Comparison of ENCODE assay signal across 10 cellular contexts in the genomic region with DNA sequence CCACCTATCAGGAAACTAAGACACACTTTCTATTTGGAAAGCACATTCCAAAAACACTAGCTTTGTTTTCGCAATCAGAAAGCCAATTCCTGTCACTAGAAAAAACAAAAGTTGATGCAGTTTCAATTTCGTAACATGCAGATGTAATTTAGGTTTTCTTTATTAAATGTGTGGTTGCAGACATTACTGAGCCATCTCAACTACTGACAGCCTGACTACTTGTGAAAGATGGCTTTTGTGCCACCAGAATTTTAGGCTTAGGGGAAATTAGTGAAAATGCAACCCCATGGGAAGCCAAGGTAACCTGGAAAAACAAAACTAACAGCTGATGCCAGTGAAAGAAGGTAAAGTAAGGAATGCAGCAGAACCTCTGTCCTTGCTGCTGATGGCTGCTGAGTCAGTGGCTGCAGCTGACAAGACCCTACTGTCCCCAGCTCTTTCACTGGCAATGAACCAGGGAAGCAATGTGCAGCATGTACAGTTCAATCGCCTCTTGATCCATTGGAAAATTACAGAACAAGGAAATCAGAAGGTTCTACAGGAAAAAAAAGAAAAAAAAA. TPM values are rescaled to one million over a fixed set of nuclear protein-coding genes. Genes with fewer than 3 reads are reported as not detected.
A peak's percentile ranks its signal among the peaks of the same experiment; 100 is the strongest.
DNase-seq lines count a peak whose midpoint lies in the region; ATAC-seq and TF ChIP-seq lines count a peak whose summit lies in the region.
"Had no signal": no experiment of that assay in that cellular context is flagged by ENCODE, and none has a peak within 500 bp of the region (broad histone marks: within the 10 kb centered on the region; RNA-seq: fewer than 3 reads in every experiment).

No MANE protein-coding gene starts in this region.

- H3K4me3 ChIP-seq in psoas muscle: no peak overlapping the region
- H3K4me3 ChIP-seq: gastroesophageal sphincter had no signal

- WGBS in psoas muscle, 3 donors: 63 to 68% (median 66%) methylated on average over 3 of the region's 3 CpGs

- no peak for TF ChIP-seq CTCF in psoas muscle (IDR thresholded peaks at IDR 0.05)

- H3K9me3 ChIP-seq in psoas muscle: no peaks in the 10 kb centered on the region
- H3K9me3 ChIP-seq: gastroesophageal sphincter had no signal

- H3K27me3 ChIP-seq in psoas muscle (ENCODE audit: insufficient read depth in 3 of 3, low read length in 2 of 3): no peaks in the 10 kb centered on the region
- H3K27me3 ChIP-seq: gastroesophageal sphincter had no signal

- peaks cover 5 to 42% of the 10 kb centered on the region in 2 donors for H3K36me3 ChIP-seq in psoas muscle (ENCODE audit: insufficient read depth in 1 of 2, low read depth in 1 of 2)

- H3K4me1 ChIP-seq in psoas muscle: peaks cover 35% of the 10 kb centered on the region

- ATAC-seq in psoas muscle (no peak), HG03159 (IDR thresholded peaks at IDR 0.05; ENCODE audit: unreplicated experiment) (no peak)
- ATAC-seq: gastroesophageal sphincter had no signal

- DNase-seq in GM04503 (ENCODE audit: low read depth) (peak; percentile 53), RPMI7951 (ENCODE audit: low read depth) (peak; percentile 42), fibroblast of gingiva (ENCODE audit: low read depth) (peak; percentile 80), psoas muscle (no peak), DMS153 treated with DMSO at 0.1 percent for 48 hours (lab: John Stamatoyannopoulos, UW; ENCODE audit: unreplicated experiment) (no peak), iPS-NIHi11 (ENCODE audit: low spot score) (no peak), NCI-H2196 treated with DMSO at 0.1 percent for 48 hours (lab: John Stamatoyannopoulos, UW; ENCODE audit: unreplicated experiment) (no peak)
- DNase-seq: activated naive CD4-positive, alpha-beta T cell treated with anti-CD3 and anti-CD28 coated beads for 36 hours had no signal

- intact Hi-C loops in psoas muscle (cut with DNase I): loop anchor here in 1 of 2 donors (10.0 kb wide), 1 partner anchor 102 kb away; no protein-coding TSS in a partner anchor

- H3K27ac ChIP-seq in psoas muscle: peak overlapping the region; percentile 78

RNA-seq across cellular contexts. Expression of a gene that starts 34.9 kb away (rescaled TPM):
- 68.3 and 89.8 TPM in 2 replicates for total RNA-seq in RPMI7951 (2014; rRNA removed; shearing (Covaris generic))
- total RNA-seq in psoas muscle: 100 to 1,000 TPM in 3 of 4 donors, 10 to 100 TPM in 1; 61.5 to 291 (median 181) TPM
- 100 to 1,000 TPM in 2 of 3 donors, 10 to 100 TPM in 1; 69.0 to 240 (median 151) TPM for polyA plus RNA-seq in psoas muscle

Comparison
In these comparisons a context has a peak if more than half of its experiments do, and no peak if none do; other contexts are left out.
1. DNase-seq: peak in GM04503 (single experiment), RPMI7951 (single experiment) and fibroblast of gingiva (single experiment); none in psoas muscle (0 of 2), DMS153 treated with DMSO at 0.1 percent for 48 hours (single experiment), iPS-NIHi11 (single experiment) and NCI-H2196 treated with DMSO at 0.1 percent for 48 hours (single experiment).